ENCODE assay signal across 22 cellular contexts in the genomic region with DNA sequence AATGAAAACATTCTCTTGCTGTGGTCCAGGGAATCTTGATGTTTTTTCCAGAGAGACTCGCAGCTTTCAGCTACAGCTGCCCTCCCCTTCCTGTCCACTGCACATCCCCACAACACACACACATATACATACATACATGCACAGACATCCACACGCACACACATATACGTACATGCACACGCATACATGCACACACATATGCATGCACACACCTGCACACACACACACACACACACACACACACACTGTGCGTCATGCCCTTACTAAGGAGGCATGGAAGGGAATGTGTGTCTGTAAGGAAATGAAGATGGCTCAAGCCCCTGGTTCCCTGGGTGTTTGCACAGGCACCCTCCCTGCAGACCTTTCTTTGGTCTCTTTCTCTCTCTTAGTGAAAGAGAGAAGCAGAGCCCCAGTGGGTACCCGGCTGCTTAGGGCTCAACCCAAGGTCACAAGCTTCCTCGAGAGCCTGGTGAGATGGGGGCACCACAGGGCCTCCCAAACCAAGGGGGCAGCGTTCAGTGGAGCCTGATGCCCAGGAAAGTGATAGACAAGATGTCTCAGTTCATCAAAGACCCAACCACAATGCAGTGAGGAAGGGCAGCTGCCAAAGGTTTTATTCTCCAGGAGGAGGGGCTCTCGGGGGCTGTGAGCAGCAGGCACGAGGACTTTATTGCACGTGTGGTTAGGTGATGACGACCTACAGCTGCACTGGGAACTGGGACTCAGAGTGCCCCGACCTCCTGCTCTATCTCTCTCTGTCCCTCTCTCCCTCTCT. TPM values are rescaled to one million over a fixed set of nuclear protein-coding genes. Genes with fewer than 3 reads are reported as not detected.
DNase-seq lines count a peak whose midpoint lies in the region; ATAC-seq, FAIRE-seq and TF ChIP-seq lines count a peak whose summit lies in the region.
"Had no signal": no experiment of that assay in that cellular context is flagged by ENCODE, and none has a peak within 500 bp of the region (broad histone marks: within the 10 kb centered on the region; RNA-seq: fewer than 3 reads in every experiment).

No MANE protein-coding gene starts in this region.

- intact Hi-C loops in cardiac septum (cut with DNase I) (no loop called here), heart left ventricle (cut with DNase I) (no loop called here), transverse colon (cut with DNase I; ENCODE audit: low total_unique reads) (no loop called here)

- FAIRE-seq in GM12892 (lab: Jason Lieb, UNC) = no peak
- FAIRE-seq: endothelial cell of umbilical vein had no signal

- H3K79me2 ChIP-seq in mesendoderm (ENCODE audit: control insufficient read depth, insufficient read depth, low read length) = peaks cover 2% of the 10 kb centered on the region

- H3K4me3 ChIP-seq in heart left ventricle (no peak overlapping the region), mesendoderm (ENCODE audit: low read length) (no peak overlapping the region), transverse colon (no peak overlapping the region)
- H3K4me3 ChIP-seq: lower lobe of right lung, SK-N-MC had no signal

- ATAC-seq in heart left ventricle (no peak), GM21381 (IDR thresholded peaks at IDR 0.05; ENCODE audit: unreplicated experiment) (no peak)
- ATAC-seq: activated T-cell treated with anti-CD3 and anti-CD28 coated beads, Interleukin-2, amount 50 U/mL, for 72 hours; lower lobe of right lung; PC-3 had no signal

- H3K9me3 ChIP-seq in heart left ventricle (no peaks in the 10 kb centered on the region), transverse colon (no peaks in the 10 kb centered on the region)
- H3K9me3 ChIP-seq: lower lobe of right lung had no signal

- WGBS in heart left ventricle, 4 donors = 50 to 60% (median 53%) methylated on average over 12 to 13 of the region's 13 CpGs
- no CpG with 5 or more reads among the region's 13 CpGs for whole genome bisulfite sequencing in mesendoderm (ENCODE audit: extremely low coverage, insufficient coverage, low lambda C conversion rate)
- 26 to 50% methylated on average over 6 to 13 of the region's 13 CpGs for WGBS in transverse colon (ENCODE audit: low coverage in 1 of 2), 2 donors

- peak overlapping the region; percentile 43 for H3K18ac ChIP-seq in mesendoderm (ENCODE audit: low read length)

- H4K8ac ChIP-seq in mesendoderm (ENCODE audit: low read depth, low read length) = no peak overlapping the region

- no peak for TF ChIP-seq EP300 in transverse colon (IDR thresholded peaks at IDR 0.05; ENCODE audit: low read depth)

- H4K5ac ChIP-seq in mesendoderm (ENCODE audit: low read length) = no peak overlapping the region

- no peak overlapping the region for H3K23ac ChIP-seq in mesendoderm (ENCODE audit: low read length)

- H3K4ac ChIP-seq in mesendoderm (ENCODE audit: low read depth, low read length) = no peak overlapping the region

- no peaks in the 10 kb centered on the region for H3K4me1 ChIP-seq in heart left ventricle
- H3K4me1 ChIP-seq in mesendoderm (ENCODE audit: control insufficient read depth, low read depth, low read length) = peaks cover 14% of the 10 kb centered on the region
- H3K4me1 ChIP-seq in transverse colon = no peaks in the 10 kb centered on the region
- H3K4me1 ChIP-seq: lower lobe of right lung had no signal

- no peak for TF ChIP-seq CTCF in heart left ventricle (IDR thresholded peaks at IDR 0.05)
- TF ChIP-seq CTCF in transverse colon (IDR thresholded peaks at IDR 0.05) = no peak

- H2AK5ac ChIP-seq in mesendoderm (ENCODE audit: low read length) = peak overlapping the region; percentile 95

- H3K4me2 ChIP-seq in mesendoderm (ENCODE audit: low read length) = no peak overlapping the region

- H3K79me1 ChIP-seq in mesendoderm (ENCODE audit: low read length) = peaks cover 3% of the 10 kb centered on the region

- H3K9ac ChIP-seq in mesendoderm (ENCODE audit: low read length) = peak overlapping the region; percentile 53

- in situ Hi-C loops in transverse colon (cut with MboI; ENCODE audit: low pct_ligation_motif_present in 1 of 4, low pct_unique_long_range_greater_than_20kb in 1 of 4, low sequenced_read_pairs in 3 of 4) = no loop called here

- peak; percentile 50 for DNase-seq in cardiac septum (ENCODE audit: low spot score)
- no peak for DNase-seq in heart left ventricle
- DNase-seq in SHP77 (lab: John Stamatoyannopoulos, UW) = peak; percentile 61 to 89
- DNase-seq in mesendoderm = peak; percentile 34
- DNase-seq in transverse colon = peak; percentile 4
- DNase-seq in GM12892 (ENCODE audit: insufficient read length) = no peak
- DNase-seq in NOMO-1 treated with DMSO at 0.1 percent for 48 hours (lab: John Stamatoyannopoulos, UW; ENCODE audit: unreplicated experiment) = no peak
- DNase-seq: activated CD4-positive, alpha-beta T cell treated with anti-CD3 and anti-CD28 coated beads, Interleukin-2, amount 10 ng/mL, durations not matched to agents 24 days and 14 days; activated T-cell treated with anti-CD3 and anti-CD28 coated beads, Interleukin-2, amount 50 U/mL, for 72 hours; anterior cingulate cortex; Calu3; foreskin melanocyte; NCI-H1694; nephron progenitor cell; PC-3 had no signal

- H2BK15ac ChIP-seq in mesendoderm (replicated peaks; ENCODE audit: low read depth) = no peak overlapping the region

- H3K27ac ChIP-seq in heart left ventricle = no peak overlapping the region
- H3K27ac ChIP-seq in mesendoderm (ENCODE audit: low read depth, low read length) = no peak overlapping the region
- H3K27ac ChIP-seq in transverse colon = no peak overlapping the region
- H3K27ac ChIP-seq: lower lobe of right lung, SK-N-MC had no signal

- no peak overlapping the region for H2BK120ac ChIP-seq in mesendoderm (ENCODE audit: low read depth, low read length)

- H3K27me3 ChIP-seq in heart left ventricle = no peaks in the 10 kb centered on the region
- no peaks in the 10 kb centered on the region for H3K27me3 ChIP-seq in mesendoderm (ENCODE audit: insufficient read depth, low read length, poor library complexity)
- no peaks in the 10 kb centered on the region for H3K27me3 ChIP-seq in transverse colon

- peak overlapping the region; percentile 86 for H3K56ac ChIP-seq in mesendoderm (ENCODE audit: low read length)

- H2BK5ac ChIP-seq in mesendoderm (ENCODE audit: low read length) = peak overlapping the region; percentile 71

- no peaks in the 10 kb centered on the region for H3K36me3 ChIP-seq in heart left ventricle
- H3K36me3 ChIP-seq in mesendoderm (ENCODE audit: control insufficient read depth, insufficient read depth, low read length) = no peaks in the 10 kb centered on the region
- H3K36me3 ChIP-seq in transverse colon = no peaks in the 10 kb centered on the region
- H3K36me3 ChIP-seq: lower lobe of right lung had no signal

- TF ChIP-seq POLR2A in heart left ventricle (IDR thresholded peaks at IDR 0.05) = no peak
- TF ChIP-seq POLR2A in transverse colon (IDR thresholded peaks at IDR 0.05) = no peak
- no peak for TF ChIP-seq POLR2A in GM12892 (IDR thresholded peaks at IDR 0.05; ENCODE audit: low read depth, low read length)

RNA-seq across cellular contexts. Expression of gene TNFRSF13B, which starts 33.2 kb away (rescaled TPM):
- not detected for total RNA-seq in cardiac septum
- total RNA-seq in heart left ventricle = not detected
- not detected for polyA plus RNA-seq in heart left ventricle
- 0.95 TPM for polyA plus RNA-seq in mesendoderm (2013, experiment 1 of 2)
- polyA plus RNA-seq in mesendoderm (2013, experiment 2 of 2) = 0.81 TPM
- 1 to 10 TPM in 1 of 4 donors, not detected in 3; 9.2 TPM for total RNA-seq in transverse colon
- 141 TPM for polyA plus RNA-seq in GM12892 (2012; ENCODE audit: missing spikeins)
- total RNA-seq: activated CD4-positive, alpha-beta T cell treated with anti-CD3 and anti-CD28 coated beads, Interleukin-2, amount 10 ng/mL, durations not matched to agents 24 days and 14 days; activated T-cell treated with anti-CD3 and anti-CD28 coated beads, Interleukin-2, amount 50 U/mL, for 72 hours; Calu3; endothelial cell of umbilical vein; G401; H4; PC-3; temporal lobe had no signal
- polyA plus RNA-seq: endothelial cell of umbilical vein had no signal

Comparison
In these comparisons a context has a peak if more than half of its experiments do, and no peak if none do; other contexts are left out.
1. DNase-seq: peak in cardiac septum (single experiment), SHP77 (2 of 2), mesendoderm (single experiment) and transverse colon (single experiment); none in heart left ventricle (0 of 5), GM12892 (single experiment) and NOMO-1 treated with DMSO at 0.1 percent for 48 hours (single experiment).